ENCODE assay signal across 8 cellular contexts in the genomic region with DNA sequence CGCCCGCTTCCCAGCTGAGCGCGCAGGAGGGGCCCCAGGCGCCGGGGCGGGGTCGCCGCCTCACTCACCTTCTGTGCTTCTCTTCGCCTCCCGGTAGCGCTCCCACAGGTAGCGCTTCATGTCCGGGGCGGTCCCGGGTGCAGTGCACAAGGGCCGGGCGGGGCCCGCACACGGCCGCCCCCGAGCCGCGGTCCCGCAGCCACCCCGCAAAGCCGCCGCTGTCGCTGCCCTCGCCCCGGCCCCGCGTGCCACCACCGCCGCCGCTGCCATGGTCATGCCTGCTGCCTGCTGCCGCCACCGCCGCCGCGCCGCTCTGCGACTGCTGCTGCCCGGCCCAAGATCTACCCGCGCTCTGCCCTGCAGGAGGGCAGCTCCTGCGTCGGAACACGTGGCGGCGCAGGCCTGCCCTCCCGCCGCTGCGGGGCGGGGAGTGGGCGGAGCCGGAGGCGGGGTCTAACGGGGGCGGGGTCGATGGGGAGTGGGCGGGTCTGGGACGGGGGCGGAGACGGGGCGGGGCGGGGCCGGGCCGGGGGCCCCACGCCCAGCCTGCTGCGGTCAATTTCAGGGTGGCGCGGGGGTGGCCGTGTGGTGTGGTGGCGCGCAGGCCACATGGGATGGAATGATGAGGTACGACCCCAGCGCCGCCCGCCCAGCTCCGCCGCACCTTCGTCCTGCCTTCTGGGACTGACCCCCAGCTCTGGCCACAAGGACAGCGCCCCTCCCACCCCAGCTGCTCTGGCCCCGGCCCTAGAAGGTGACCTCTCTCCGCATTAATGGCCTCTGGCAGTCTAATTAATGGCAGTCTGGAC. TPM values are rescaled to one million over a fixed set of nuclear protein-coding genes. Genes with fewer than 3 reads are reported as not detected.
A peak's percentile ranks its signal among the peaks of the same experiment; 100 is the strongest.
DNase-seq lines count a peak whose midpoint lies in the region; ATAC-seq and TF ChIP-seq lines count a peak whose summit lies in the region.

A gene (minus strand): TSS at position 354 of the 809 bp plus-strand sequence. CDS start 78 bp downstream, at position 276.

- H3K27ac ChIP-seq in dorsolateral prefrontal cortex (peak within 1 kb of the TSS in 45 of 59 donors; percentile 7 to 86 (median 63)), lower lobe of right lung (peak within 1 kb of the TSS; percentile 54)

- no peaks in the 10 kb centered on the region for H3K27me3 Mint-ChIP-seq in activated CD4-positive, alpha-beta memory T cell treated with anti-CD3 and anti-CD28 coated beads for 36 hours

- CTCF ChIA-PET in BJ (lab: Yijun Ruan, JAX): interaction anchor here (0.9 to 1.5 kb wide), 6 partner anchors 8 to 70 kb away, joined by 3 to 7 read pairs (median 5); no protein-coding TSS in a partner anchor
- CTCF ChIA-PET in activated CD4-positive, alpha-beta memory T cell treated with anti-CD3 and anti-CD28 coated beads for 36 hours (lab: Charles Lee): no interaction called here

- H3K4me1 Mint-ChIP-seq in activated CD4-positive, alpha-beta memory T cell treated with anti-CD3 and anti-CD28 coated beads for 36 hours (ENCODE audit: low read depth): peaks cover 13% of the 10 kb centered on the region

- TF ChIP-seq POLR2A in GM19193 (IDR thresholded peaks at IDR 0.05; ENCODE audit: extremely low read depth, insufficient read depth, insufficient read length): peak; percentile 89

- H3K4me3 Mint-ChIP-seq in activated CD4-positive, alpha-beta memory T cell treated with anti-CD3 and anti-CD28 coated beads for 36 hours: peak within 1 kb of the TSS; percentile 76

- H3K27ac Mint-ChIP-seq in activated CD4-positive, alpha-beta memory T cell treated with anti-CD3 and anti-CD28 coated beads for 36 hours: peak within 1 kb of the TSS; percentile 31

- H3K27me3 ChIP-seq in BJ (ENCODE audit: control insufficient read depth, insufficient read depth, low read length): no peaks in the 10 kb centered on the region
- no peaks in the 10 kb centered on the region for H3K27me3 ChIP-seq in dorsolateral prefrontal cortex
- H3K27me3 ChIP-seq in lower lobe of right lung (ENCODE audit: low read depth): no peaks in the 10 kb centered on the region

- H3K9me3 Mint-ChIP-seq in activated CD4-positive, alpha-beta memory T cell treated with anti-CD3 and anti-CD28 coated beads for 36 hours: no peaks in the 10 kb centered on the region

- DNase-seq in BJ (ENCODE audit: low read depth) (no peak), NCI-H526 (lab: John Stamatoyannopoulos, UW) (peak; percentile 46 to 90), dorsolateral prefrontal cortex (peak; percentile 57 to 91 (median 77)), lower lobe of right lung (peak; percentile 85)
- DNase-seq in activated CD4-positive, alpha-beta memory T cell treated with anti-CD3 and anti-CD28 coated beads for 36 hours: peak; percentile 89
- DNase-seq in stimulated activated CD4-positive, alpha-beta T cell treated with anti-CD3 and anti-CD28 coated beads, TNF-alpha, amount 100 ng/mL, for 1 hour (ENCODE audit: low read depth in 3 of 3, low spot score in 1 of 3): peak; percentile 48 to 79 (median 73)

- no peaks in the 10 kb centered on the region for H3K36me3 Mint-ChIP-seq in activated CD4-positive, alpha-beta memory T cell treated with anti-CD3 and anti-CD28 coated beads for 36 hours

- H3K9me3 ChIP-seq in lower lobe of right lung: no peaks in the 10 kb centered on the region

- intact Hi-C loops in activated CD4-positive, alpha-beta memory T cell treated with anti-CD3 and anti-CD28 coated beads for 36 hours (cut with micrococcal nuclease): loop anchor here (1.0 to 2.0 kb wide), 4 partner anchors 84 to 124 kb away; a partner anchor contains a TSS
- intact Hi-C loops in dorsolateral prefrontal cortex (cut with DNase I) (loop anchor here (5.0 kb wide), 1 partner anchor 91 kb away; a partner anchor contains a TSS), lower lobe of right lung (cut with DNase I) (no loop called here)

- peak; percentile 62 for ATAC-seq in HG03378 (IDR thresholded peaks at IDR 0.05; ENCODE audit: unreplicated experiment)
- peak; percentile 98 for ATAC-seq in lower lobe of right lung

- TF ChIP-seq CTCF in BJ (IDR thresholded peaks at IDR 0.05; ENCODE audit: insufficient read depth, low read depth, low read length): no peak
- peak in 10 of 56 donors; percentile 5 to 26 (median 12) for TF ChIP-seq CTCF in dorsolateral prefrontal cortex (IDR thresholded peaks at IDR 0.05 in 54 of 56, conservative IDR thresholded peaks at IDR 0.05 in 2 of 56; ENCODE audit: low read depth in 1 of 56, partially characterized antibody in 56 of 56)
- no peak for TF ChIP-seq CTCF in lower lobe of right lung (IDR thresholded peaks at IDR 0.05)

- POLR2A ChIA-PET in BJ (lab: Charles Lee): interaction anchor here (0.5 to 1.1 kb wide), 3 partner anchors 8 to 20 kb away, joined by 3 to 5 read pairs (median 5); no protein-coding TSS in a partner anchor
- POLR2A ChIA-PET in activated CD4-positive, alpha-beta memory T cell treated with anti-CD3 and anti-CD28 coated beads for 36 hours (lab: Charles Lee): interaction anchor here (1.0 to 1.2 kb wide), 2 partner anchors 84 to 90 kb away, joined by 3 read pairs; no protein-coding TSS in a partner anchor

- H3K4me3 ChIP-seq in BJ (ENCODE audit: low read depth, low read length) (peak within 1 kb of the TSS; percentile 85), dorsolateral prefrontal cortex (peak within 1 kb of the TSS; percentile 59 to 93 (median 79)), lower lobe of right lung (peak within 1 kb of the TSS; percentile 73)

- H3K4me1 ChIP-seq in lower lobe of right lung: peaks cover 19% of the 10 kb centered on the region

- no peaks in the 10 kb centered on the region for H3K36me3 ChIP-seq in BJ (ENCODE audit: control insufficient read depth, insufficient read depth, low read length)
- no peaks in the 10 kb centered on the region for H3K36me3 ChIP-seq in lower lobe of right lung

RNA-seq across cellular contexts. Expression of the gene that starts here (rescaled TPM):
- polyA plus RNA-seq in BJ (2011; rRNA removed): 1.2 and 2.6 TPM in 2 replicates
- 4.5 and 6.7 TPM in 2 replicates for polyA minus RNA-seq in BJ (2011; rRNA and poly(A)+ RNA removed)
- total RNA-seq in activated CD4-positive, alpha-beta memory T cell treated with anti-CD3 and anti-CD28 coated beads for 36 hours: 1 to 10 TPM; 6.8 to 7.5 TPM
- total RNA-seq in dorsolateral prefrontal cortex (10 to 100 TPM; 16.3 to 76.3 (median 44.0) TPM), lower lobe of right lung (4.0 TPM)
